In the genomic region with DNA sequence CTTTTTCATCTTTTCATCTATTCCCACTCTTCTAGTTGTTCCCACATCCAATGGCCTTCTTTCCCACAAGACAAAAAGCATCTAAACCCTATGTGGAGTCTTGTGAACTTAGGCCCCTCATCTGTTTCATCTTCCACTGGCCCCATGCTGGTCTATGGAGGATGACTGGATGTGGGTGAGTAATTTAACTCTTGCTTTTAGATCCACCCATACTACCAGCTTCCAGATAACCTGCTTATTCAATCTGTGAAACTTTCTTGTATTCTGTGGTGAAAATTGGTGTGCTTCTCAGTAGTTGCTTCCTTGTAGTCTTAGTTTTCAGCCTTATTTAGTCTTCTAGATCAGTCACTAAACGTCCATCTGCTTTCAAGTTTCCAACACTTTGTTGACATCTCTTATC, we compare ENCODE assay signal across 35 cellular contexts.
"Had no signal": no experiment of that assay in that cellular context is flagged by ENCODE, and none has a peak within 500 bp of the region (broad histone marks: within the 10 kb centered on the region; RNA-seq: fewer than 3 reads in every experiment).

No MANE protein-coding gene starts in this region.

- H3K36me3 Mint-ChIP-seq: activated naive CD4-positive, alpha-beta T cell treated with anti-CD3 and anti-CD28 coated beads, Interleukin-2, amount 10 ng/mL, durations not matched to agents 7 days and 5 days; activated naive CD4-positive, alpha-beta T cell treated with anti-CD3 and anti-CD28 coated beads, Interleukin-2, amount 50 U/mL, for 24 hours; activated naive CD4-positive, alpha-beta T cell treated with anti-CD3 and anti-CD28 coated beads, Interleukin-2, amount 50 U/mL, for 72 hours; activated naive CD8-positive, alpha-beta T cell; activated naive CD8-positive, alpha-beta T cell treated with anti-CD3 and anti-CD28 coated beads for 36 hours; activated naive CD8-positive, alpha-beta T cell treated with anti-CD3 and anti-CD28 coated beads, Interleukin-2, amount 10 ng/mL, durations not matched to agents 7 days and 5 days; brain had no signal

- DNase-seq: activated effector memory CD4-positive, alpha-beta T cell treated with anti-CD3 and anti-CD28 coated beads, Interleukin-2, amount 50 U/mL, for 16 hours; activated effector memory CD4-positive, alpha-beta T cell treated with Interleukin-2 at 50 U/mL for 16 hours; activated gamma-delta T cell; activated gamma-delta T cell treated with Interleukin-2 at 50 U/mL for 16 hours; activated naive CD4-positive, alpha-beta T cell; activated naive CD4-positive, alpha-beta T cell treated with anti-CD3 and anti-CD28 coated beads for 36 hours; activated naive CD4-positive, alpha-beta T cell treated with anti-CD3 and anti-CD28 coated beads, Interleukin-2, amount 10 ng/mL, durations not matched to agents 7 days and 5 days; activated naive CD4-positive, alpha-beta T cell treated with anti-CD3 and anti-CD28 coated beads, Interleukin-2, amount 50 U/mL, for 16 hours; activated naive CD4-positive, alpha-beta T cell treated with Interleukin-2 at 50 U/mL for 16 hours; activated naive CD8-positive, alpha-beta T cell treated with anti-CD3 and anti-CD28 coated beads for 36 hours; activated naive CD8-positive, alpha-beta T cell treated with anti-CD3 and anti-CD28 coated beads, Interleukin-2, amount 10 ng/mL, durations not matched to agents 7 days and 5 days; activated naive CD8-positive, alpha-beta T cell treated with anti-CD3 and anti-CD28 coated beads, Interleukin-2, amount 50 U/mL, for 24 hours; activated T-cell treated with anti-CD3 and anti-CD28 coated beads, Interleukin-2, amount 50 U/mL, for 1 hour; activated T-cell treated with anti-CD3 and anti-CD28 coated beads, Interleukin-2, amount 50 U/mL, for 24 hours; activated T-cell treated with anti-CD3 and anti-CD28 coated beads, Interleukin-2, amount 50 U/mL, for 48 hours; adrenal gland; amniotic stem cell; amygdala; anterior cingulate cortex; aorta; body of pancreas; brain microvascular endothelial cell; caudate nucleus; central memory CD4-positive, alpha-beta T cell; cerebellar nuclear complex had no signal

- FAIRE-seq: astrocyte, bronchial epithelial cell had no signal

- H3K4me1 Mint-ChIP-seq: activated naive CD4-positive, alpha-beta T cell treated with anti-CD3 and anti-CD28 coated beads, Interleukin-2, amount 10 ng/mL, durations not matched to agents 7 days and 5 days; activated naive CD4-positive, alpha-beta T cell treated with anti-CD3 and anti-CD28 coated beads, Interleukin-2, amount 50 U/mL, for 24 hours; activated naive CD8-positive, alpha-beta T cell treated with anti-CD3 and anti-CD28 coated beads for 36 hours; activated naive CD8-positive, alpha-beta T cell treated with anti-CD3 and anti-CD28 coated beads, Interleukin-2, amount 10 ng/mL, durations not matched to agents 7 days and 5 days; activated naive CD8-positive, alpha-beta T cell treated with anti-CD3 and anti-CD28 coated beads, Interleukin-2, amount 50 U/mL, for 24 hours; activated T-helper 17 cell treated with anti-CD3 and anti-CD28 coated beads, Interleukin-2, amount 50 U/mL, for 72 hours; brain; central memory CD8-positive, alpha-beta T cell had no signal

- H3K4me3 Mint-ChIP-seq: activated naive CD4-positive, alpha-beta T cell treated with anti-CD3 and anti-CD28 coated beads for 36 hours; activated naive CD4-positive, alpha-beta T cell treated with anti-CD3 and anti-CD28 coated beads, Interleukin-2, amount 10 ng/mL, durations not matched to agents 7 days and 5 days; activated naive CD4-positive, alpha-beta T cell treated with anti-CD3 and anti-CD28 coated beads, Interleukin-2, amount 50 U/mL, for 24 hours; activated naive CD8-positive, alpha-beta T cell; activated naive CD8-positive, alpha-beta T cell treated with anti-CD3 and anti-CD28 coated beads for 36 hours; activated naive CD8-positive, alpha-beta T cell treated with anti-CD3 and anti-CD28 coated beads, Interleukin-2, amount 10 ng/mL, durations not matched to agents 7 days and 5 days; activated naive CD8-positive, alpha-beta T cell treated with anti-CD3 and anti-CD28 coated beads, Interleukin-2, amount 50 U/mL, for 24 hours; activated T-cell treated with anti-CD3 and anti-CD28 coated beads, Interleukin-2, amount 50 U/mL, for 24 hours; activated T-helper 1 cell treated with anti-CD3 and anti-CD28 coated beads, Interleukin-12 subunit alpha, Interleukin-12 subunit beta, Interleukin-2, Interleukin-4 antibody, amounts not matched to agents 30 ng/mL and 10 ng/mL and 1 ng/mL, durations not matched to agents 14 hours and 24 hours and 36 hours; activated T-helper 17 cell treated with anti-CD3 and anti-CD28 coated beads, Interleukin-2, amount 50 U/mL, for 72 hours; brain; central memory CD8-positive, alpha-beta T cell had no signal

- ATAC-seq: activated naive CD8-positive, alpha-beta T cell treated with anti-CD3 and anti-CD28 coated beads, Interleukin-2, amount 50 U/mL, for 24 hours; activated T-helper 17 cell treated with anti-CD3 and anti-CD28 coated beads, Interleukin-2, amount 50 U/mL, for 72 hours; body of pancreas had no signal

- H3K27ac Mint-ChIP-seq: activated naive CD4-positive, alpha-beta T cell treated with anti-CD3 and anti-CD28 coated beads for 36 hours; activated naive CD4-positive, alpha-beta T cell treated with anti-CD3 and anti-CD28 coated beads, Interleukin-2, amount 10 ng/mL, durations not matched to agents 7 days and 5 days; activated naive CD4-positive, alpha-beta T cell treated with anti-CD3 and anti-CD28 coated beads, Interleukin-2, amount 50 U/mL, for 24 hours; activated naive CD4-positive, alpha-beta T cell treated with anti-CD3 and anti-CD28 coated beads, Interleukin-2, amount 50 U/mL, for 72 hours; activated naive CD8-positive, alpha-beta T cell; activated naive CD8-positive, alpha-beta T cell treated with anti-CD3 and anti-CD28 coated beads for 36 hours; activated naive CD8-positive, alpha-beta T cell treated with anti-CD3 and anti-CD28 coated beads, Interleukin-2, amount 10 ng/mL, durations not matched to agents 7 days and 5 days; activated naive CD8-positive, alpha-beta T cell treated with anti-CD3 and anti-CD28 coated beads, Interleukin-2, amount 50 U/mL, for 24 hours; activated T-cell treated with anti-CD3 and anti-CD28 coated beads, Interleukin-2, amount 50 U/mL, for 24 hours; activated T-helper 1 cell treated with anti-CD3 and anti-CD28 coated beads, Interleukin-12 subunit alpha, Interleukin-12 subunit beta, Interleukin-2, Interleukin-4 antibody, amounts not matched to agents 30 ng/mL and 10 ng/mL and 1 ng/mL, durations not matched to agents 14 hours and 24 hours and 36 hours; activated T-helper 17 cell treated with anti-CD3 and anti-CD28 coated beads, Interleukin-2, amount 50 U/mL, for 72 hours; activated T-helper 2 cell treated with anti-CD3 and anti-CD28 coated beads, Interferon-gamma antibody, Interleukin-2, Interleukin-4, amounts not matched to agents 10 μg/mL and 5 μg/mL and 100 μg/mL, durations not matched to agents 14 hours and 24 hours and 36 hours; brain had no signal

- H3K9me3 Mint-ChIP-seq: activated naive CD4-positive, alpha-beta T cell treated with anti-CD3 and anti-CD28 coated beads for 36 hours; activated naive CD4-positive, alpha-beta T cell treated with anti-CD3 and anti-CD28 coated beads, Interleukin-2, amount 10 ng/mL, durations not matched to agents 7 days and 5 days; activated naive CD4-positive, alpha-beta T cell treated with anti-CD3 and anti-CD28 coated beads, Interleukin-2, amount 50 U/mL, for 24 hours; activated naive CD8-positive, alpha-beta T cell treated with anti-CD3 and anti-CD28 coated beads for 36 hours; activated naive CD8-positive, alpha-beta T cell treated with anti-CD3 and anti-CD28 coated beads, Interleukin-2, amount 10 ng/mL, durations not matched to agents 7 days and 5 days; activated naive CD8-positive, alpha-beta T cell treated with anti-CD3 and anti-CD28 coated beads, Interleukin-2, amount 50 U/mL, for 24 hours; activated T-cell treated with anti-CD3 and anti-CD28 coated beads, Interleukin-2, amount 50 U/mL, for 24 hours; activated T-helper 1 cell treated with anti-CD3 and anti-CD28 coated beads, Interleukin-12 subunit alpha, Interleukin-12 subunit beta, Interleukin-2, Interleukin-4 antibody, amounts not matched to agents 30 ng/mL and 10 ng/mL and 1 ng/mL, durations not matched to agents 14 hours and 24 hours and 36 hours; activated T-helper 2 cell treated with anti-CD3 and anti-CD28 coated beads, Interferon-gamma antibody, Interleukin-2, Interleukin-4, amounts not matched to agents 10 μg/mL and 5 μg/mL and 100 μg/mL, durations not matched to agents 14 hours and 24 hours and 36 hours; brain; central memory CD8-positive, alpha-beta T cell had no signal

- H3K27me3 Mint-ChIP-seq: activated naive CD4-positive, alpha-beta T cell treated with anti-CD3 and anti-CD28 coated beads, Interleukin-2, amount 10 ng/mL, durations not matched to agents 7 days and 5 days; activated naive CD8-positive, alpha-beta T cell treated with anti-CD3 and anti-CD28 coated beads, Interleukin-2, amount 10 ng/mL, durations not matched to agents 7 days and 5 days; brain had no signal
